In genomic region chr15:45862034-45862433, GRCh38 we compare ENCODE assay signal across 16 cellular contexts.
"Had no signal": no experiment of that assay in that cellular context is flagged by ENCODE, and none has a peak within 500 bp of the region (broad histone marks: within the 10 kb centered on the region; RNA-seq: fewer than 3 reads in every experiment).

No MANE protein-coding gene starts in this region.

- H3K4me1 ChIP-seq: psoas muscle, right lobe of liver, spleen, tibial artery, upper lobe of right lung had no signal

- DNase-seq: effector memory CD8-positive, alpha-beta T cell; esophagus squamous epithelium; foreskin fibroblast; immature natural killer cell; naive thymus-derived CD8-positive, alpha-beta T cell; psoas muscle; retina; right lobe of liver; spleen; stimulated activated CD4-positive, alpha-beta T cell treated with anti-CD3 and anti-CD28 coated beads, Interleukin-15, amount 100 ng/mL, for 24 hours; stimulated activated CD4-positive, alpha-beta T cell treated with anti-CD3 and anti-CD28 coated beads, Interleukin-1b, Interleukin-23, amount 100 ng/mL, for 48 hours; stimulated activated CD4-positive, alpha-beta T cell treated with anti-CD3 and anti-CD28 coated beads, Interleukin-4, amount 100 ng/mL, for 24 hours; tibial artery; upper lobe of right lung had no signal

- H3K36me3 ChIP-seq: esophagus squamous epithelium, neutrophil, right lobe of liver, spleen, tibial artery, upper lobe of right lung had no signal

- H3K27me3 ChIP-seq: esophagus squamous epithelium, neutrophil, right lobe of liver, spleen, tibial artery, upper lobe of right lung had no signal

- H3K4me3 ChIP-seq: esophagus squamous epithelium, psoas muscle, right lobe of liver, spleen, tibial artery, upper lobe of right lung had no signal

- ATAC-seq: effector memory CD8-positive, alpha-beta T cell; naive thymus-derived CD8-positive, alpha-beta T cell; psoas muscle; right lobe of liver; stimulated activated memory B cell treated with anti-CD40 and anti-IgM and Interleukin-4, amounts not matched to agents 10 μg/mL and 1 μg/mL and 100 μg/mL, for 72 hours; upper lobe of right lung had no signal

- H3K9me3 ChIP-seq: esophagus squamous epithelium, psoas muscle, right lobe of liver, spleen, tibial artery, upper lobe of right lung had no signal
